7 cellular contexts compared by ENCODE assay signal in the genomic region with DNA sequence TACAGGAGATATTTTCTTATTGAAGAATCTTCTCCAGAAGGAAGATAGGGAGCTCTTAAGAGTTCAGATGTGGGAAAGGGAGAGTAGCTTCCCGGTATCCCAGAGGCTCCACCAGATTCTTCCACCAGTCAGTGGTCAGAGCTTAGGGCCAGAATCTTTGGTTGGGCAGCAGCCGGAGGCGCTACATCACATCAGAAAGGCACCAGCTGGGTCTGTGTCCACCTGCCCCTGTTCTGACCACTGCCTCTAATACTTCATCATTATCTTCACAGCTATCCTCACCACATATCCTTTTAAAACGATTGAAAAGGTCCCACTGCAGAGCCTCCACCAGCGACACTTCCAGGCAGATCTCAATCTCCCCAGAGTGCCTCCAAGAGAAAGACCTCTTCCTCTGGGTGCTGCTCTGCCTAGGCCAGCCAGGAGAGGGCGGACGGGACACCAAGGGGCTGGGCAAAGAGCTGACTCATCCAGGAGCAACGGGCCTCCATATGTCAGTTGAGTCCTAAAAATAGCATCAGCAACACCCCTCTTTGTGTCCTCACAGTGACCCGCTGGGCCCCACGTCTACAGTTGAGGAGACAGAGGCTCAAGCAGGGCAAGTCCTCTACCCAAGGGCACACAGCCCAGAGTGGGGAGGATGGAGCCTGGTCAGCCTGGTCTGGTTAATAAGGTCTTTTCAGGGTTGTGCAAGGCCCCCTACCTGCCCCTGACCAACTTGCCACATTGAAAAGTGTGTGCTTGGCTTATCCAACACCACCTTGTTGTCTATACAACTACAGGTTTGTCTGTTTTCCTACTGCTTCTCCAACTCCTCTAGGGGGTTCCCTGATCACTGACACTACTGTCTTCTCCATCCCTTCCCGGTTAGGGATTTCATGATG.
DNase-seq lines count a peak whose midpoint lies in the region; ATAC-seq lines count a peak whose summit lies in the region.

No MANE protein-coding gene starts in this region.

- peak; percentile 24 for ATAC-seq in left lobe of liver
- no peak for ATAC-seq in GM18907 (IDR thresholded peaks at IDR 0.05; ENCODE audit: unreplicated experiment)

- DNase-seq in EL = peak; percentile 73
- peak; percentile 43 to 75 for DNase-seq in HAP-1 (ENCODE audit: low spot score in 2 of 2)
- DNase-seq in NCI-H82 (lab: John Stamatoyannopoulos, UW) = peak; percentile 93
- peak; percentile 69 for DNase-seq in astrocyte of the hippocampus (ENCODE audit: low read depth, low spot score)
- DNase-seq in left lobe of liver (ENCODE audit: low spot score) = peak; percentile 32
- no peak for DNase-seq in KG1 (lab: John Stamatoyannopoulos, UW)

- no peak overlapping the region for H3K4me3 ChIP-seq in HAP-1

- no peaks in the 10 kb centered on the region for H3K9me3 ChIP-seq in HAP-1

- H3K36me3 ChIP-seq in HAP-1 (replicated peaks) = peaks cover 44% of the 10 kb centered on the region

- H3K27me3 ChIP-seq in HAP-1 (ENCODE audit: low read depth) = no peaks in the 10 kb centered on the region

- in situ Hi-C loops in HAP-1 (cut with MboI; ENCODE audit: low sequenced_read_pairs) = no loop called here

- peaks cover 16% of the 10 kb centered on the region for H3K4me1 ChIP-seq in HAP-1
